In genomic region chr11:78573271-78574035, GRCh38 we compare ENCODE assay signal across 8 cellular contexts. TPM values are rescaled to one million over a fixed set of nuclear protein-coding genes. Genes with fewer than 3 reads are reported as not detected.
DNase-seq lines count a peak whose midpoint lies in the region; ATAC-seq and TF ChIP-seq lines count a peak whose summit lies in the region.

No MANE protein-coding gene starts in this region.

- no peaks in the 10 kb centered on the region for H3K9me3 Mint-ChIP-seq in CD4-positive, alpha-beta memory T cell
- no peaks in the 10 kb centered on the region for H3K9me3 Mint-ChIP-seq in neural crest cell

- POLR2A ChIA-PET in CD4-positive, alpha-beta memory T cell (lab: Charles Lee; ENCODE audit: partially characterized antibody), result interaction anchor here (2.3 to 3.2 kb wide), 3 partner anchors 108 to 579 kb away, joined by 8 to 28 read pairs (median 17); partner anchors contain the start of genes GAB2 and INTS4

- intact Hi-C loops in CD4-positive, alpha-beta memory T cell (cut with micrococcal nuclease), result loop anchor here (1.0 to 2.0 kb wide), 4 partner anchors 9 to 753 kb away; partner anchors contain the start of genes AAMDC, ALG8, INTS4 and RSF1

- no peaks in the 10 kb centered on the region for H3K27me3 ChIP-seq in CD4-positive, alpha-beta memory T cell (ENCODE audit: insufficient read depth, low read length)
- H3K27me3 ChIP-seq in MG63 (no peaks in the 10 kb centered on the region), duodenal mucosa (ENCODE audit: control insufficient read depth in 1 of 2, insufficient read depth in 2 of 2, low read length in 2 of 2) (no peaks in the 10 kb centered on the region)

- peak overlapping the region; percentile 84 to 91 for H3K9ac ChIP-seq in duodenal mucosa (ENCODE audit: low read depth in 1 of 2, low read length in 2 of 2)

- CTCF ChIA-PET in CD4-positive, alpha-beta memory T cell (lab: Charles Lee; ENCODE audit: partially characterized antibody), result interaction anchor here (1.3 to 2.6 kb wide), 3 partner anchors 9 to 158 kb away, joined by 5 to 47 read pairs (median 5); partner anchors contain the start of gene GAB2

- peaks cover 6% of the 10 kb centered on the region for H3K36me3 ChIP-seq in CD4-positive, alpha-beta memory T cell (ENCODE audit: insufficient read depth, low read length)
- peaks cover 25% of the 10 kb centered on the region for H3K36me3 ChIP-seq in MG63
- peaks cover 4 to 13% of the 10 kb centered on the region in 2 donors for H3K36me3 ChIP-seq in duodenal mucosa (ENCODE audit: control insufficient read depth in 1 of 2, insufficient read depth in 2 of 2, low read length in 2 of 2)

- peak overlapping the region; percentile 68 to 99 (median 98) for H3K27ac Mint-ChIP-seq in CD4-positive, alpha-beta memory T cell
- H3K27ac Mint-ChIP-seq in neural crest cell (ENCODE audit: unreplicated experiment), result no peak overlapping the region

- H3K4me1 Mint-ChIP-seq in CD4-positive, alpha-beta memory T cell, result peaks cover 20 to 41% (median 29%) of the 10 kb centered on the region in 4 donors
- H3K4me1 Mint-ChIP-seq in neural crest cell, result peaks cover 35% of the 10 kb centered on the region

- no peak for ATAC-seq in GM21367 (IDR thresholded peaks at IDR 0.05; ENCODE audit: unreplicated experiment)

- no peaks in the 10 kb centered on the region for H3K27me3 Mint-ChIP-seq in CD4-positive, alpha-beta memory T cell
- H3K27me3 Mint-ChIP-seq in neural crest cell (ENCODE audit: low read depth), result no peaks in the 10 kb centered on the region

- no peak for TF ChIP-seq CTCF in neural crest cell (conservative IDR thresholded peaks at IDR 0.05)

- DNase-seq in CD4-positive, alpha-beta memory T cell, result no peak
- DNase-seq in MG63, result no peak
- no peak for DNase-seq in neural crest cell (ENCODE audit: low read depth, low spot score)
- DNase-seq in DMS114 treated with DMSO at 0.1 percent for 48 hours (lab: John Stamatoyannopoulos, UW; ENCODE audit: unreplicated experiment), result no peak
- no peak for DNase-seq in D341Med (ENCODE audit: low spot score)
- no peak for DNase-seq in NCI-H1694 (lab: John Stamatoyannopoulos, UW)

- peaks cover 12 to 24% of the 10 kb centered on the region in 2 donors for H3K36me3 Mint-ChIP-seq in CD4-positive, alpha-beta memory T cell
- H3K36me3 Mint-ChIP-seq in neural crest cell (ENCODE audit: low read depth), result peaks cover 5% of the 10 kb centered on the region

- H3K4me3 Mint-ChIP-seq in CD4-positive, alpha-beta memory T cell, result peak overlapping the region; percentile 92 to 99 (median 97)
- H3K4me3 Mint-ChIP-seq in neural crest cell, result peak overlapping the region; percentile 99

- no peaks in the 10 kb centered on the region for H3K9me3 ChIP-seq in CD4-positive, alpha-beta memory T cell (ENCODE audit: control insufficient read depth in 1 of 2, low read length in 2 of 2)
- H3K9me3 ChIP-seq in MG63 (no peaks in the 10 kb centered on the region), duodenal mucosa (ENCODE audit: control insufficient read depth in 1 of 2, low read length in 2 of 2) (no peaks in the 10 kb centered on the region)

- H3K27ac ChIP-seq in CD4-positive, alpha-beta memory T cell (ENCODE audit: low read depth, low read length), result peak overlapping the region; percentile 86
- no peak overlapping the region for H3K27ac ChIP-seq in duodenal mucosa (ENCODE audit: low read depth, low read length)

- peak overlapping the region; percentile 46 to 47 for H3K4me3 ChIP-seq in CD4-positive, alpha-beta memory T cell (ENCODE audit: low read length in 2 of 2)
- peak overlapping the region; percentile 92 for H3K4me3 ChIP-seq in MG63
- peak overlapping the region; percentile 74 to 92 for H3K4me3 ChIP-seq in duodenal mucosa (ENCODE audit: low read depth in 1 of 2, low read length in 2 of 2)

- H3K4me1 ChIP-seq in CD4-positive, alpha-beta memory T cell (ENCODE audit: insufficient read depth, low read length), result peaks cover 28% of the 10 kb centered on the region
- peaks cover 7 to 17% of the 10 kb centered on the region in 2 donors for H3K4me1 ChIP-seq in duodenal mucosa (ENCODE audit: control insufficient read depth in 1 of 2, insufficient read depth in 2 of 2, low read length in 2 of 2)

RNA-seq across cellular contexts. Expression of gene NARS2, which starts 1.2 kb away (rescaled TPM):
- total RNA-seq in CD4-positive, alpha-beta memory T cell, result 10 to 100 TPM; 16.9 to 18.4 TPM
- polyA plus RNA-seq in CD4-positive, alpha-beta memory T cell, result 10 to 100 TPM; 14.3 to 16.5 TPM
- 27.6 and 63.6 TPM in 2 replicates for total RNA-seq in MG63 (2014; rRNA removed; shearing (Covaris generic); ENCODE audit: low replicate concordance)
- 28.2 and 30.8 TPM in 2 replicates for total RNA-seq in neural crest cell
